Comparison of ENCODE assay signal across 20 cellular contexts in the genomic region with DNA sequence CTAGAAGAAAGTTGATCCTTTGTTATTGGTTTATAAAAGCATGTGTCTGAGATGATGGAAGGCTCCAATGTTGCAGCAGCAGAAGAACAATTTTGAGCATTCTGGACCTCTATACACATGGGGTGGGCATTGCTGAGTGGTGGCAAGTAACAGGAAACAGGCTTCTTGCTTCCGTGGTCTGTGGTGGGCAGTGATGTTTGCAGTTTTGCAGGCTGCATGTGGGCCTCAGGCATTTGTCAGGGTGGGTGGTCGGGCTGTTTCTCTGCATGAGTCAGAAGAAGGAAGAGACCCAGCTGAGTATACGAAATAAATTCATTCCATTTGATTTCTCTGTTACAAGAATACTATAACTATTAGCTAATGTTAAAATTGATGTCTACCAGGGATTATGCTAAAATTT.
A peak's percentile ranks its signal among the peaks of the same experiment; 100 is the strongest.
DNase-seq lines count a peak whose midpoint lies in the region; TF ChIP-seq lines count a peak whose summit lies in the region.
"Had no signal": no experiment of that assay in that cellular context is flagged by ENCODE, and none has a peak within 500 bp of the region (broad histone marks: within the 10 kb centered on the region; RNA-seq: fewer than 3 reads in every experiment).

No MANE protein-coding gene starts in this region.

- no peaks in the 10 kb centered on the region for H3K9me3 ChIP-seq in uterus
- H3K9me3 ChIP-seq: ascending aorta, colonic mucosa, mucosa of descending colon, prostate gland had no signal

- TF ChIP-seq POLR2A in uterus (IDR thresholded peaks at IDR 0.05) = no peak

- intact Hi-C loops in uterus (cut with DNase I; ENCODE audit: low total_unique reads) = no loop called here

- no peaks in the 10 kb centered on the region for H3K27me3 Mint-ChIP-seq in progenitor cell of endocrine pancreas
- H3K27me3 Mint-ChIP-seq: T-helper 17 cell had no signal

- no peak overlapping the region for H3K27ac ChIP-seq in uterus
- H3K27ac ChIP-seq: ascending aorta, C4-2B, colonic mucosa, prostate gland had no signal

- H3K27me3 ChIP-seq in uterus = no peaks in the 10 kb centered on the region
- H3K27me3 ChIP-seq: ascending aorta, colonic mucosa had no signal

- no peaks in the 10 kb centered on the region for H3K4me1 Mint-ChIP-seq in progenitor cell of endocrine pancreas (ENCODE audit: low read depth)
- H3K4me1 Mint-ChIP-seq: T-helper 17 cell had no signal

- no peaks in the 10 kb centered on the region for H3K9me3 Mint-ChIP-seq in progenitor cell of endocrine pancreas (ENCODE audit: low read depth)
- H3K9me3 Mint-ChIP-seq: HFFc6 had no signal

- in situ Hi-C loops in astrocyte of the cerebellum (cut with HindIII; ENCODE audit: low sequenced_read_pairs) (no loop called here), G401 (cut with HindIII; ENCODE audit: low sequenced_read_pairs) (no loop called here)

- no peak for TF ChIP-seq CTCF in astrocyte of the cerebellum (IDR thresholded peaks at IDR 0.05; ENCODE audit: low read depth, low read length, missing control alignments)
- no peak for TF ChIP-seq CTCF in uterus (IDR thresholded peaks at IDR 0.05)
- no peak for TF ChIP-seq CTCF in progenitor cell of endocrine pancreas (IDR thresholded peaks at IDR 0.05; ENCODE audit: unreplicated experiment)

- DNase-seq in HT1080 (ENCODE audit: low read depth) = peak; percentile 46
- peak; percentile 33 for DNase-seq in astrocyte of the cerebellum (ENCODE audit: low read depth)
- DNase-seq in iris pigment epithelial cell (ENCODE audit: low read depth) = peak; percentile 14
- DNase-seq in skeletal muscle cell (ENCODE audit: low read depth) = peak; percentile 48
- no peak for DNase-seq in uterus
- no peak for DNase-seq in NOMO-1 treated with dmso at 0.1 percent for 144 hours (lab: John Stamatoyannopoulos, UW; ENCODE audit: unreplicated experiment)
- no peak for DNase-seq in G401 (ENCODE audit: low spot score)
- DNase-seq in progenitor cell of endocrine pancreas (ENCODE audit: low spot score, unreplicated experiment) = no peak
- DNase-seq: activated gamma-delta T cell treated with Interleukin-2 at 50 U/mL for 16 hours; colonic mucosa; DMS153; head of caudate nucleus; HFFc6; mucosa of descending colon; stimulated activated naive CD4-positive, alpha-beta T cell; T-helper 17 cell; trophoblast cell had no signal

- H3K27ac Mint-ChIP-seq in progenitor cell of endocrine pancreas = no peak overlapping the region
- H3K27ac Mint-ChIP-seq: HFFc6, T-helper 17 cell had no signal

- no peak overlapping the region for H3K4me3 Mint-ChIP-seq in progenitor cell of endocrine pancreas (ENCODE audit: low read depth)
- H3K4me3 Mint-ChIP-seq: HFFc6, T-helper 17 cell had no signal

- no peaks in the 10 kb centered on the region for H3K36me3 Mint-ChIP-seq in progenitor cell of endocrine pancreas (ENCODE audit: insufficient read depth)

- H3K4me1 ChIP-seq in uterus = no peaks in the 10 kb centered on the region
- H3K4me1 ChIP-seq: ascending aorta, colonic mucosa, prostate gland had no signal

- no peaks in the 10 kb centered on the region for H3K36me3 ChIP-seq in uterus
- H3K36me3 ChIP-seq: ascending aorta, colonic mucosa, prostate gland had no signal

- no peak overlapping the region for H3K4me3 ChIP-seq in astrocyte of the cerebellum (ENCODE audit: low read depth, low read length)
- H3K4me3 ChIP-seq in skeletal muscle cell (ENCODE audit: low read depth, low read length) = no peak overlapping the region
- H3K4me3 ChIP-seq in uterus = no peak overlapping the region
- H3K4me3 ChIP-seq: ascending aorta, colonic mucosa, mucosa of descending colon, prostate gland had no signal

Comparison
In these comparisons a context has a peak if more than half of its experiments do, and no peak if none do; other contexts are left out.
1. DNase-seq: peak in HT1080 (single experiment), astrocyte of the cerebellum (single experiment), iris pigment epithelial cell (single experiment) and skeletal muscle cell (single experiment); none in uterus (0 of 2), NOMO-1 treated with dmso at 0.1 percent for 144 hours (single experiment), G401 (single experiment) and progenitor cell of endocrine pancreas (single experiment).